In the genomic region with DNA sequence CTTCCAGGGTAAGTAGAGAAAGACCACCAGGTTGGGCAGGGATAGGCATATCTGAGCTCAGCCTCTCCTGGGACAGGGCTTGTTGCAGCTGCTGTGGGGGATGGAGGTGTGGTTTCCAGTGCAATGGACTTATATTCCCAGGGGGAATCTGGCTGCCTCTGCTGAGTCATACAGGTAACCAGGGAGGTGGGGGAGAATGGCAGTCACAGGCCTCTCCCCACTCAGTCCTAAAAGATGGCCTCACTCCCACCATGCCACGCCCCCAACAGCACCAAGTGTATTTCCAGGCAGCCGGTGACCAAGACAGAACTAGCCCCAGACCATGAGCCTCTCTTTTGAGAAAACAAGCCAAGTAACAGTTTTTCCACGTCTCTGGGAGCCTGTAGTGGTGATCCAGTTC, we compare ENCODE assay signal across 22 cellular contexts.
DNase-seq lines count a peak whose midpoint lies in the region; ATAC-seq and TF ChIP-seq lines count a peak whose summit lies in the region.
"Had no signal": no experiment of that assay in that cellular context is flagged by ENCODE, and none has a peak within 500 bp of the region (broad histone marks: within the 10 kb centered on the region; RNA-seq: fewer than 3 reads in every experiment).

No MANE protein-coding gene starts in this region.

- DNase-seq in NCI-H510A (lab: John Stamatoyannopoulos, UW) (peak; percentile 14), NCI-H510A treated with DMSO at 0.1 percent for 48 hours (lab: John Stamatoyannopoulos, UW) (no peak), NCI-H2029 (lab: John Stamatoyannopoulos, UW) (peak; percentile 14), cerebellar nuclear complex (lab: John Stamatoyannopoulos, UW) (no peak), DMS 273 treated with DMSO at 0.1 percent for 48 hours (lab: John Stamatoyannopoulos, UW) (no peak)
- DNase-seq: Calu3; CD8-positive, alpha-beta memory T cell; DMS79 treated with DMSO at 0.1 percent for 48 hours; KG1; NCI-H1092; NCI-H146; NCI-H2081; NCI-H446 treated with DMSO at 0.1 percent for 48 hours; NCI-H748 treated with DMSO at 0.1 percent for 48 hours; SHP77 treated with DMSO at 0.1 percent for 48 hours; SK-N-SH had no signal

- H3K79me2 ChIP-seq in SU-DHL-6 (ENCODE audit: insufficient read depth, low read length), result no peaks in the 10 kb centered on the region

- no peaks in the 10 kb centered on the region for H3F3A ChIP-seq in SU-DHL-6 (ENCODE audit: insufficient read depth)

- H3K9me2 ChIP-seq in SU-DHL-6 (replicated peaks; ENCODE audit: insufficient read depth, low read length), result no peaks in the 10 kb centered on the region
- H3K9me2 ChIP-seq: SK-N-SH had no signal

- H3K4me3 ChIP-seq in SU-DHL-6 (ENCODE audit: insufficient read depth, low read length, poor library complexity, severe bottlenecking), result no peak overlapping the region
- H3K4me3 ChIP-seq: GM23338, HAP-1 had no signal

- no peak for TF ChIP-seq CTCF in SU-DHL-6 (IDR thresholded peaks at IDR 0.05; ENCODE audit: insufficient read depth, low read length, poor library complexity, severe bottlenecking)

- H3K4me2 ChIP-seq in SU-DHL-6 (ENCODE audit: low read depth, low read length, poor library complexity, severe bottlenecking), result no peak overlapping the region
- H3K4me2 ChIP-seq: GM23338, SK-N-SH had no signal

- no peaks in the 10 kb centered on the region for H3K27me3 ChIP-seq in SU-DHL-6 (ENCODE audit: low read length)

- H2AFZ ChIP-seq in SU-DHL-6 (ENCODE audit: low read depth, low read length, severe bottlenecking), result peak overlapping the region; percentile 11
- H2AFZ ChIP-seq: GM23338 had no signal

- H4K20me1 ChIP-seq in SU-DHL-6 (ENCODE audit: low read depth, low read length), result no peaks in the 10 kb centered on the region

- no peak for ATAC-seq in GM21515 (IDR thresholded peaks at IDR 0.05; ENCODE audit: unreplicated experiment)
- ATAC-seq: GM23338 had no signal

- no peaks in the 10 kb centered on the region for H3K9me3 ChIP-seq in SU-DHL-6 (ENCODE audit: insufficient read depth, low read length)
- H3K9me3 ChIP-seq: HAP-1, SK-N-SH had no signal

- no peak overlapping the region for H3K9ac ChIP-seq in SU-DHL-6 (ENCODE audit: low read length)
- H3K9ac ChIP-seq: SK-N-SH had no signal

- no peaks in the 10 kb centered on the region for H3K36me3 ChIP-seq in SU-DHL-6 (ENCODE audit: low read length)
- H3K36me3 ChIP-seq: HAP-1 had no signal

- no peak overlapping the region for H3K27ac ChIP-seq in SU-DHL-6 (ENCODE audit: low read depth, low read length)
- H3K27ac ChIP-seq: C4-2B, RWPE1 had no signal

Comparison
In these comparisons a context has a peak if more than half of its experiments do, and no peak if none do; other contexts are left out.
1. DNase-seq: peak in NCI-H510A (single experiment) and NCI-H2029 (single experiment); none in NCI-H510A treated with DMSO at 0.1 percent for 48 hours (single experiment), cerebellar nuclear complex (0 of 2) and DMS 273 treated with DMSO at 0.1 percent for 48 hours (single experiment).